ENCODE assay signal across 8 cellular contexts in the genomic region with DNA sequence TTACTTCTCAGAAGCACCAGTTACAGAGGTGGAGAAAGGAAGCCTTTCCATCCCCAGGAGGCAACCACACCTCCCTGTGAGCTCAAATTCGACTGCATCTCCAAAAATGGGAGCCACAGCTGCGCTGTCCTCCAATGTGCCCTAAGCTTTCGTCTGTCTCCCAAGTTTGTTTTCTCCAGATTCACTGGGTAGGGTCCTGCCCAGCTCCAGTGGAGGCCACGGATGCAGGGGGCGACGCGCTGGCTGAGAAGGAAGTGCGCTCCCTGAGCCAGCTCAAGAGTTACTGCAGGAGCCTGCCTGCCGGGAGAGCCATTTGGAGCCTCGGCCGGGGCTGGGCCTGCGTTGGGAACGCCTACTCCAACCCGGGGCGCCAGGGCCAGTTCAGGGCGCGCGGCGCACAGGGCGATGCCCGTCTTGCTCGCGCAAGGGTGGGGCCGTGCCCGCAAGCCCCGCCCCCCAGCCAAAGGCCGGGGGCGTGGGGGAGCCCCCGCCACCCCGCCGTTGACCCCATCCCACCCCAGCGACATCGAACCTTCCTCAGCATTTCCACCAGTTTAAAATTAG. TPM values are rescaled to one million over a fixed set of nuclear protein-coding genes. Genes with fewer than 3 reads are reported as not detected.
DNase-seq lines count a peak whose midpoint lies in the region; ATAC-seq and TF ChIP-seq lines count a peak whose summit lies in the region.

No MANE protein-coding gene starts in this region.

- H3K4me1 Mint-ChIP-seq in activated CD8-positive, alpha-beta memory T cell treated with anti-CD3 and anti-CD28 coated beads, Interleukin-2, amount 10 ng/mL, durations not matched to agents 7 days and 5 days, result peaks cover 38% of the 10 kb centered on the region
- H3K4me1 Mint-ChIP-seq in endodermal cell, result peaks cover 32% of the 10 kb centered on the region
- H3K4me1 Mint-ChIP-seq in mesothelial cell of epicardium, result peaks cover 49% of the 10 kb centered on the region

- no peaks in the 10 kb centered on the region for H3K27me3 Mint-ChIP-seq in activated CD8-positive, alpha-beta memory T cell treated with anti-CD3 and anti-CD28 coated beads, Interleukin-2, amount 10 ng/mL, durations not matched to agents 7 days and 5 days
- no peaks in the 10 kb centered on the region for H3K27me3 Mint-ChIP-seq in endodermal cell (ENCODE audit: insufficient read depth)
- H3K27me3 Mint-ChIP-seq in mesothelial cell of epicardium (ENCODE audit: low read depth), result no peaks in the 10 kb centered on the region

- H3K27me3 ChIP-seq in endodermal cell (ENCODE audit: control insufficient read depth, insufficient read depth, low read length, poor library complexity, severe bottlenecking), result no peaks in the 10 kb centered on the region

- no peaks in the 10 kb centered on the region for H3K9me3 ChIP-seq in endodermal cell (ENCODE audit: control insufficient read depth, low read length)

- no peaks in the 10 kb centered on the region for H3K9me3 Mint-ChIP-seq in activated CD8-positive, alpha-beta memory T cell treated with anti-CD3 and anti-CD28 coated beads, Interleukin-2, amount 10 ng/mL, durations not matched to agents 7 days and 5 days (ENCODE audit: low read depth)
- H3K9me3 Mint-ChIP-seq in endodermal cell, result no peaks in the 10 kb centered on the region
- H3K9me3 Mint-ChIP-seq in mesothelial cell of epicardium, result no peaks in the 10 kb centered on the region

- H3K4me3 ChIP-seq in AG10803 (ENCODE audit: low read length) (peak overlapping the region; percentile 73), endodermal cell (ENCODE audit: low read length) (peak overlapping the region; percentile 80)

- peaks cover 17% of the 10 kb centered on the region for H3K36me3 ChIP-seq in endodermal cell (ENCODE audit: control insufficient read depth, insufficient read depth, low read length)

- peaks cover 8% of the 10 kb centered on the region for H3K4me1 ChIP-seq in endodermal cell (ENCODE audit: control insufficient read depth, insufficient read depth, low read length)

- CTCF ChIA-PET in activated CD8-positive, alpha-beta memory T cell treated with anti-CD3 and anti-CD28 coated beads, Interleukin-2, amount 10 ng/mL, durations not matched to agents 7 days and 5 days (lab: Charles Lee), result interaction anchor here (2.4 to 4.5 kb wide), 5 partner anchors 11 to 265 kb away, joined by 12 to 36 read pairs (median 19); a partner anchor contains a TSS

- DNase-seq in AG10803 (ENCODE audit: low read depth), result peak; percentile 87
- DNase-seq in NCI-H774 (lab: John Stamatoyannopoulos, UW), result peak; percentile 75
- DNase-seq in activated CD8-positive, alpha-beta memory T cell treated with anti-CD3 and anti-CD28 coated beads, Interleukin-2, amount 10 ng/mL, durations not matched to agents 7 days and 5 days, result peak; percentile 91
- DNase-seq in endodermal cell, result peak; percentile 97
- DNase-seq in mesothelial cell of epicardium (ENCODE audit: low spot score in 2 of 2, unreplicated experiment in 2 of 2), result peak; percentile 58 to 78
- DNase-seq in stimulated activated CD8-positive, alpha-beta memory T cell treated with anti-CD3 and anti-CD28 coated beads, Interleukin-15, amount 100 ng/mL, for 24 hours (ENCODE audit: low read depth), result peak; percentile 61

- TF ChIP-seq CTCF in AG10803 (conservative IDR thresholded peaks at IDR 0.05; ENCODE audit: low read length) (peak; percentile 14; the same call in 1 of the 2 replicates), endodermal cell (conservative IDR thresholded peaks at IDR 0.05) (peak; percentile 32), mesothelial cell of epicardium (IDR thresholded peaks at IDR 0.05; ENCODE audit: unreplicated experiment) (no peak)

- WGBS in endodermal cell (ENCODE audit: insufficient coverage in 1 of 2, insufficient read length in 1 of 2), 2 experiments, result 0 to 1% methylated on average over 6 to 33 of the region's 33 CpGs

- H3K4me3 Mint-ChIP-seq in activated CD8-positive, alpha-beta memory T cell treated with anti-CD3 and anti-CD28 coated beads, Interleukin-2, amount 10 ng/mL, durations not matched to agents 7 days and 5 days, result peak overlapping the region; percentile 97
- peak overlapping the region; percentile 62 for H3K4me3 Mint-ChIP-seq in endodermal cell
- H3K4me3 Mint-ChIP-seq in mesothelial cell of epicardium, result peak overlapping the region; percentile 72

- ATAC-seq in GM19023 (IDR thresholded peaks at IDR 0.05; ENCODE audit: unreplicated experiment) (peak; percentile 97), HG03159 (IDR thresholded peaks at IDR 0.05; ENCODE audit: unreplicated experiment) (peak; percentile 86)
- ATAC-seq in activated CD8-positive, alpha-beta memory T cell treated with anti-CD3 and anti-CD28 coated beads, Interleukin-2, amount 10 ng/mL, durations not matched to agents 7 days and 5 days, result peak; percentile 99

- H3K9ac ChIP-seq in endodermal cell (ENCODE audit: extremely low read depth, low read length, poor library complexity, severe bottlenecking), result peak overlapping the region; percentile 79

- peaks cover 16% of the 10 kb centered on the region for H3K36me3 Mint-ChIP-seq in activated CD8-positive, alpha-beta memory T cell treated with anti-CD3 and anti-CD28 coated beads, Interleukin-2, amount 10 ng/mL, durations not matched to agents 7 days and 5 days
- peaks cover 6% of the 10 kb centered on the region for H3K36me3 Mint-ChIP-seq in endodermal cell (ENCODE audit: low read depth)
- H3K36me3 Mint-ChIP-seq in mesothelial cell of epicardium, result peaks cover under 1% of the 10 kb centered on the region

- H3K27ac ChIP-seq in endodermal cell (ENCODE audit: low read depth, low read length), result peak overlapping the region; percentile 76

- H3K27ac Mint-ChIP-seq in activated CD8-positive, alpha-beta memory T cell treated with anti-CD3 and anti-CD28 coated beads, Interleukin-2, amount 10 ng/mL, durations not matched to agents 7 days and 5 days, result peak overlapping the region; percentile 99
- H3K27ac Mint-ChIP-seq in endodermal cell, result peak overlapping the region; percentile 95
- H3K27ac Mint-ChIP-seq in mesothelial cell of epicardium, result peak overlapping the region; percentile 93

RNA-seq across cellular contexts. Expression of a gene that starts 19.5 kb away (rescaled TPM):
- 10 to 100 TPM; 15.5 to 17.6 TPM for total RNA-seq in activated CD8-positive, alpha-beta memory T cell treated with anti-CD3 and anti-CD28 coated beads, Interleukin-2, amount 10 ng/mL, durations not matched to agents 7 days and 5 days
- total RNA-seq in endodermal cell (10 to 100 TPM; 32.8 to 37.5 TPM), mesothelial cell of epicardium (41.5 to 44.0 TPM (median 43.8 TPM) in 3 replicates)
- polyA plus RNA-seq in endodermal cell (2013, experiment 1 of 2), result 49.0 TPM
- 44.0 TPM for polyA plus RNA-seq in endodermal cell (2013, experiment 2 of 2)

Comparison
In these comparisons a context has a peak if more than half of its experiments do, and no peak if none do; other contexts are left out.
1. Peak in every context shown above with its lines: DNase-seq, ATAC-seq, H3K4me3 ChIP-seq and H3K27ac ChIP-seq.